ENCODE assay signal across 15 cellular contexts in the genomic region with DNA sequence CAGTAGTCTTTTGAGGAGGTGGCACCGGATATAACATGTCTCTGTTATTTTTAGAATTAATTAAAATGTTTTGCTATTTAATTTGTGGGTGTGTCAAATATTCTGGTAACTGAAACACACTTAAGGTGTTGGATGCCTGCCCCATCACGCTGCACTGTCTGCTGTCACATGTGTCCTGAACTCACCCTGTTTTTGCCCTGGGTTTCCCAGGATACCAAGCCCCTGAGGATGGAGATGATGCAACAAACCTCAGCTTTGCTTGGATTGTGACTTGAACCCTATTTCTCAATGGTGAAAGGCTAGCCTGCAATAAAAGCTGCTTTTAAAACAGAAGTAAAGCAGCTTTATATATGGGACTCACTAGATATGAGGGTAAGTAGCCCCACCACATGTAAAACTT. TPM values are rescaled to one million over a fixed set of nuclear protein-coding genes. Genes with fewer than 3 reads are reported as not detected.
DNase-seq lines count a peak whose midpoint lies in the region; ATAC-seq and TF ChIP-seq lines count a peak whose summit lies in the region.
"Had no signal": no experiment of that assay in that cellular context is flagged by ENCODE, and none has a peak within 500 bp of the region (broad histone marks: within the 10 kb centered on the region; RNA-seq: fewer than 3 reads in every experiment).

No MANE protein-coding gene starts in this region.

- DNase-seq in GM04504 (ENCODE audit: low read depth) (peak; percentile 87), RWPE2 (ENCODE audit: low spot score) (no peak), fibroblast of the aortic adventitia (ENCODE audit: low read depth) (peak; percentile 74), gastrocnemius medialis (peak; percentile 27 to 67), HT-29 (ENCODE audit: low spot score) (no peak), A673 (ENCODE audit: low spot score) (no peak), islet precursor cell (no peak)
- DNase-seq: activated CD4-positive, alpha-beta memory T cell treated with anti-CD3 and anti-CD28 coated beads for 36 hours; activated gamma-delta T cell; CD4-positive, alpha-beta T cell; OCI-M1; retina had no signal

- intact Hi-C loops in gastrocnemius medialis (cut with DNase I; ENCODE audit: low total_unique reads), result no loop called here
- intact Hi-C loops in A673 (cut with micrococcal nuclease; ENCODE audit: unreplicated experiment), result no loop called here

- no peak for ATAC-seq in RWPE2 (ENCODE audit: low read depth)
- ATAC-seq in gastrocnemius medialis, result peak; percentile 54 to 71
- no peak for ATAC-seq in HG03097 (IDR thresholded peaks at IDR 0.05; ENCODE audit: low FRiP score, unreplicated experiment)

- H3K4me1 ChIP-seq in RWPE2 (ENCODE audit: insufficient read depth, poor library complexity, severe bottlenecking) (peaks cover 42% of the 10 kb centered on the region), gastrocnemius medialis (peaks cover 17 to 18% of the 10 kb centered on the region in 2 donors), A673 (ENCODE audit: insufficient read depth, low read length, poor library complexity, severe bottlenecking) (peaks cover 12% of the 10 kb centered on the region)

- in situ Hi-C loops in gastrocnemius medialis (cut with MboI; ENCODE audit: low sequenced_read_pairs in 4 of 4), result no loop called here

- H3K27ac ChIP-seq in RWPE2 (ENCODE audit: poor library complexity, severe bottlenecking), result peak overlapping the region; percentile 96
- peak overlapping the region in 2 of 4 donors; percentile 3 to 25 for H3K27ac ChIP-seq in gastrocnemius medialis
- no peak overlapping the region for H3K27ac ChIP-seq in A673 (ENCODE audit: low read depth, low read length, poor library complexity, severe bottlenecking)
- H3K27ac ChIP-seq: cardiac muscle cell, KMS-11 had no signal

- POLR2A ChIA-PET in A673 (lab: Charles Lee; ENCODE audit: low non-redundant PET), result no interaction called here

- BruUV-seq in A673 (replicated peaks; lab: Mats Ljungman, UMichigan), result no TSS peak

- H3K36me3 ChIP-seq in RWPE2 (ENCODE audit: low read depth) (peaks cover 59% of the 10 kb centered on the region), gastrocnemius medialis (peaks cover 0 to 54% of the 10 kb centered on the region in 2 donors), A673 (ENCODE audit: insufficient read depth, low read length, poor library complexity, severe bottlenecking) (peaks cover 17% of the 10 kb centered on the region)

- H3K9me3 ChIP-seq in RWPE2 (ENCODE audit: severe bottlenecking) (no peaks in the 10 kb centered on the region), gastrocnemius medialis (no peaks in the 10 kb centered on the region), A673 (ENCODE audit: low read depth, low read length, poor library complexity, severe bottlenecking) (no peaks in the 10 kb centered on the region)

- TF ChIP-seq CTCF in RWPE2 (IDR thresholded peaks at IDR 0.05; ENCODE audit: poor library complexity, severe bottlenecking) (no peak), fibroblast of the aortic adventitia (IDR thresholded peaks at IDR 0.05; ENCODE audit: insufficient read depth, low read length) (no peak), gastrocnemius medialis (IDR thresholded peaks at IDR 0.05 in 4 of 5, conservative IDR thresholded peaks at IDR 0.05 in 1 of 5) (no peak), A673 (conservative IDR thresholded peaks at IDR 0.05; ENCODE audit: low read depth, low read length) (no peak)

- no peak for TF ChIP-seq POLR2A in gastrocnemius medialis (IDR thresholded peaks at IDR 0.05)

- no peaks in the 10 kb centered on the region for H3K27me3 ChIP-seq in RWPE2 (ENCODE audit: insufficient read depth, poor library complexity, severe bottlenecking)
- H3K27me3 ChIP-seq in gastrocnemius medialis, result no peaks in the 10 kb centered on the region
- no peaks in the 10 kb centered on the region for H3K27me3 ChIP-seq in A673 (replicated peaks; ENCODE audit: insufficient read depth, low read depth, low read length, poor library complexity)
- H3K27me3 ChIP-seq: cardiac muscle cell had no signal

- CTCF ChIA-PET in A673 (lab: Charles Lee), result no interaction called here

- H3K4me3 ChIP-seq in RWPE2 (ENCODE audit: severe bottlenecking) (no peak overlapping the region), fibroblast of the aortic adventitia (ENCODE audit: low read depth, low read length) (no peak overlapping the region), gastrocnemius medialis (no peak overlapping the region), A673 (ENCODE audit: low read depth, low read length, poor library complexity, severe bottlenecking) (no peak overlapping the region)
- H3K4me3 ChIP-seq: cardiac muscle cell had no signal

RNA-seq across cellular contexts. Expression of a gene that starts 11.5 kb away (rescaled TPM):
- total RNA-seq in fibroblast of the aortic adventitia (ENCODE audit: low replicate concordance) (14.5 and 52.8 TPM in 2 replicates), gastrocnemius medialis (10 to 100 TPM; 10.2 to 15.1 (median 11.3) TPM), A673 (2021) (13.8 and 14.0 TPM in 2 replicates)
- total RNA-seq in HT-29 (2014; rRNA removed; shearing (Covaris generic)), result 64.2 and 71.4 TPM in 2 replicates

Comparison
In these comparisons a context has a peak if more than half of its experiments do, and no peak if none do; other contexts are left out.
1. DNase-seq: peak in GM04504 (single experiment), fibroblast of the aortic adventitia (single experiment) and gastrocnemius medialis (2 of 2); none in RWPE2 (single experiment), HT-29 (single experiment), A673 (single experiment) and islet precursor cell (single experiment).
2. ATAC-seq: peak in gastrocnemius medialis (2 of 2); none in RWPE2 (single experiment) and HG03097 (single experiment).